1 cellular context compared by ENCODE assay signal in genomic region chr10:51918921-51919325, GRCh38.
TF ChIP-seq lines count a peak whose summit lies in the region.

No MANE protein-coding gene starts in this region.

TF ChIP-seq in GM23338, 12 proteins besides CTCF, POLR2A, EP300 and RAD21 (continued from another document):
- no peak for TF ChIP-seq ZNF462 (CRISPR knock-in tag; IDR thresholded peaks at IDR 0.05)
- TF ChIP-seq ETS1 (IDR thresholded peaks at IDR 0.05) = no peak
- TF ChIP-seq ZNF331 (CRISPR knock-in tag; IDR thresholded peaks at IDR 0.05; ENCODE audit: low read depth) = no peak
